8 cellular contexts compared by ENCODE assay signal in the genomic region with DNA sequence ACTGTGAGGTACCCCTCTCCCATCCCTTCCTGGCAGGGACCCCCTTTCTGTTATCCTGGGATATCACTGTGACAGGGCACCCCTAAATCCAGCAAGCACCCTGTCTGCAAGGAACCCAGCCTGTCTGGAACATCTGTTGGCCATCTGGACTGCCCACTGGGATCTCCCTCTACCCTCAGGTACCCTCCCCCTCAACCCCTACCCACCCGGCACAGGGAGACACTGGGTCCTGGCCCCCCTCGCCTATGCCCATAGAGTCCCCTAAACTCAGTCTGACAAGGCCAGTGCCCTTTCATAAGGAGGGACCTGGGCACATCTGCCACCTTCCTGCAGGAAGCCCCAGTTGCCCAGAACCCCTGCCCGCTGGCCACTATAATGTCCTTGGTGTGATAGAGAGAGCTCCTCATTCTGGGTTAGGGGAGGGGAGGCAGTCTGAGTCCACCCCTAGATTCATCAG. TPM values are rescaled to one million over a fixed set of nuclear protein-coding genes. Genes with fewer than 3 reads are reported as not detected.
DNase-seq lines count a peak whose midpoint lies in the region; TF ChIP-seq lines count a peak whose summit lies in the region.

No MANE protein-coding gene starts in this region.

- H3K4me3 Mint-ChIP-seq in activated CD4-positive, alpha-beta memory T cell treated with anti-CD3 and anti-CD28 coated beads for 36 hours, result peak overlapping the region; percentile 83
- H3K4me3 Mint-ChIP-seq in glutamatergic neuron (ENCODE audit: unreplicated experiment), result peak overlapping the region; percentile 81

- H3K4me1 ChIP-seq in HAP-1, result peaks cover 16% of the 10 kb centered on the region

- peak overlapping the region; percentile 91 for H3K27ac Mint-ChIP-seq in activated CD4-positive, alpha-beta memory T cell treated with anti-CD3 and anti-CD28 coated beads for 36 hours
- peak overlapping the region; percentile 92 for H3K27ac Mint-ChIP-seq in glutamatergic neuron (ENCODE audit: unreplicated experiment)

- in situ Hi-C loops in HAP-1 (cut with MboI; ENCODE audit: low sequenced_read_pairs), result no loop called here

- TF ChIP-seq CTCF in glutamatergic neuron (IDR thresholded peaks at IDR 0.05; ENCODE audit: partially characterized antibody, unreplicated experiment), result no peak

- no peaks in the 10 kb centered on the region for H3K27me3 ChIP-seq in HAP-1 (ENCODE audit: low read depth)

- intact Hi-C loops in activated CD4-positive, alpha-beta memory T cell treated with anti-CD3 and anti-CD28 coated beads for 36 hours (cut with micrococcal nuclease), result loop anchor here (1.0 kb wide), 2 partner anchors 15 to 30 kb away; a partner anchor contains a TSS

- H3K9me3 ChIP-seq in HAP-1, result no peaks in the 10 kb centered on the region

- H3K4me1 Mint-ChIP-seq in activated CD4-positive, alpha-beta memory T cell treated with anti-CD3 and anti-CD28 coated beads for 36 hours (ENCODE audit: low read depth), result peaks cover 28% of the 10 kb centered on the region
- peaks cover 14% of the 10 kb centered on the region for H3K4me1 Mint-ChIP-seq in glutamatergic neuron (ENCODE audit: low read depth, unreplicated experiment)

- POLR2A ChIA-PET in activated CD4-positive, alpha-beta memory T cell treated with anti-CD3 and anti-CD28 coated beads for 36 hours (lab: Charles Lee), result interaction anchor here (0.7 to 1.5 kb wide), 6 partner anchors 18 to 67 kb away, joined by 3 to 14 read pairs (median 4); a partner anchor contains a TSS

- CTCF ChIA-PET in activated CD4-positive, alpha-beta memory T cell treated with anti-CD3 and anti-CD28 coated beads for 36 hours (lab: Charles Lee), result interaction anchor here (0.6 to 2.5 kb wide), 37 partner anchors 10 to 296 kb away, joined by 3 to 43 read pairs (median 4); a partner anchor contains a TSS

- peaks cover 17% of the 10 kb centered on the region for H3K36me3 Mint-ChIP-seq in activated CD4-positive, alpha-beta memory T cell treated with anti-CD3 and anti-CD28 coated beads for 36 hours
- H3K36me3 Mint-ChIP-seq in glutamatergic neuron (ENCODE audit: unreplicated experiment), result no peaks in the 10 kb centered on the region

- H3K4me3 ChIP-seq in HAP-1, result peak overlapping the region; percentile 44
- peak overlapping the region; percentile 21 to 44 (median 31) for H3K4me3 ChIP-seq in skin epidermis

- no peak for DNase-seq in HAP-1 (ENCODE audit: low spot score in 2 of 2)
- no peak for DNase-seq in activated CD4-positive, alpha-beta memory T cell treated with anti-CD3 and anti-CD28 coated beads for 36 hours
- no peak for DNase-seq in glutamatergic neuron
- DNase-seq in SW 1271 (lab: John Stamatoyannopoulos, UW), result no peak
- DNase-seq in SKM-1 treated with dmso at 0.1 percent for 144 hours (lab: John Stamatoyannopoulos, UW; ENCODE audit: unreplicated experiment), result no peak
- no peak for DNase-seq in cortex of kidney (lab: John Stamatoyannopoulos, UW)
- no peak for DNase-seq in NCI-H1436 (lab: John Stamatoyannopoulos, UW)

- H3K27ac ChIP-seq in skin epidermis, result peak overlapping the region in 18 of 21 experiments; percentile 31 to 81 (median 68)

- no peaks in the 10 kb centered on the region for H3K27me3 Mint-ChIP-seq in activated CD4-positive, alpha-beta memory T cell treated with anti-CD3 and anti-CD28 coated beads for 36 hours
- H3K27me3 Mint-ChIP-seq in glutamatergic neuron (ENCODE audit: unreplicated experiment), result peaks cover 25% of the 10 kb centered on the region

- peaks cover 20% of the 10 kb centered on the region for H3K36me3 ChIP-seq in HAP-1 (replicated peaks)

- no peaks in the 10 kb centered on the region for H3K9me3 Mint-ChIP-seq in activated CD4-positive, alpha-beta memory T cell treated with anti-CD3 and anti-CD28 coated beads for 36 hours
- peaks cover 13% of the 10 kb centered on the region for H3K9me3 Mint-ChIP-seq in glutamatergic neuron (ENCODE audit: unreplicated experiment)

RNA-seq across cellular contexts. Expression of a gene that starts 2.8 kb away (rescaled TPM):
- 10 to 100 TPM; 16.7 to 17.0 TPM for total RNA-seq in activated CD4-positive, alpha-beta memory T cell treated with anti-CD3 and anti-CD28 coated beads for 36 hours
- total RNA-seq in glutamatergic neuron (ENCODE audit: unreplicated experiment), result 7.4 TPM

RNA-seq across cellular contexts. Expression of a gene that starts 5.0 kb away (rescaled TPM):
- total RNA-seq in activated CD4-positive, alpha-beta memory T cell treated with anti-CD3 and anti-CD28 coated beads for 36 hours, result 1 to 10 TPM; 9.9 to 10.0 TPM
- 27.2 TPM for total RNA-seq in glutamatergic neuron (ENCODE audit: unreplicated experiment)

RNA-seq across cellular contexts. Expression of a gene that starts 29.3 kb away (rescaled TPM):
- total RNA-seq in activated CD4-positive, alpha-beta memory T cell treated with anti-CD3 and anti-CD28 coated beads for 36 hours, result 100 to 1,000 TPM; 404 to 408 TPM
- 361 TPM for total RNA-seq in glutamatergic neuron (ENCODE audit: unreplicated experiment)

RNA-seq across cellular contexts. Expression of a gene that starts 38.4 kb away (rescaled TPM):
- total RNA-seq in activated CD4-positive, alpha-beta memory T cell treated with anti-CD3 and anti-CD28 coated beads for 36 hours, result 1 to 10 TPM; 6.4 to 7.5 TPM
- total RNA-seq in glutamatergic neuron (ENCODE audit: unreplicated experiment), result 11.9 TPM

RNA-seq across cellular contexts. Expression of a gene that starts 40.3 kb away (rescaled TPM):
- total RNA-seq in activated CD4-positive, alpha-beta memory T cell treated with anti-CD3 and anti-CD28 coated beads for 36 hours, result 100 to 1,000 TPM; 120 to 122 TPM
- 108 TPM for total RNA-seq in glutamatergic neuron (ENCODE audit: unreplicated experiment)
